ENCODE assay signal across 12 cellular contexts in genomic region chr1:3745590-3746381, GRCh38. TPM values are rescaled to one million over a fixed set of nuclear protein-coding genes. Genes with fewer than 3 reads are reported as not detected.
DNase-seq lines count a peak whose midpoint lies in the region; ATAC-seq and TF ChIP-seq lines count a peak whose summit lies in the region.
"Had no signal": no experiment of that assay in that cellular context is flagged by ENCODE, and none has a peak within 500 bp of the region (broad histone marks: within the 10 kb centered on the region; RNA-seq: fewer than 3 reads in every experiment).

No MANE protein-coding gene starts in this region.

- peak overlapping the region; percentile 76 for H2AK9ac ChIP-seq in IMR-90 (replicated peaks; ENCODE audit: low read depth, low read length, poor library complexity)

- peaks cover 8% of the 10 kb centered on the region; the same call in 1 of the 2 replicates for H3K4me1 ChIP-seq in IMR-90 (ENCODE audit: control insufficient read depth, insufficient read depth, low read length)

- no peak overlapping the region for H2BK20ac ChIP-seq in IMR-90 (ENCODE audit: low read depth, low read length)

- H3K4me3 Mint-ChIP-seq in chondrocyte (ENCODE audit: unreplicated experiment): peak overlapping the region; percentile 70
- peak overlapping the region; percentile 80 for H3K4me3 Mint-ChIP-seq in mesothelial cell of epicardium

- no peaks in the 10 kb centered on the region; the same call in 1 of the 2 replicates for H4K20me1 ChIP-seq in IMR-90 (ENCODE audit: insufficient read depth, low read length)

- no peak for TF ChIP-seq POLR2A in IMR-90 (IDR thresholded peaks at IDR 0.05; ENCODE audit: low read depth, low read length)

- no peak overlapping the region for H3K4ac ChIP-seq in IMR-90 (ENCODE audit: low read depth, low read length)

- H3K27ac Mint-ChIP-seq in chondrocyte (ENCODE audit: unreplicated experiment) (peak overlapping the region; percentile 29), mesothelial cell of epicardium (no peak overlapping the region)

- no peak overlapping the region for H3K14ac ChIP-seq in IMR-90 (replicated peaks; ENCODE audit: low read depth, low read length)

- CTCF ChIA-PET in IMR-90 (lab: Yijun Ruan, JAX): no interaction called here

- H3K27me3 Mint-ChIP-seq in chondrocyte (ENCODE audit: low read depth) (peaks cover 2% of the 10 kb centered on the region), mesothelial cell of epicardium (ENCODE audit: low read depth) (peaks cover 18% of the 10 kb centered on the region)

- H3K9ac ChIP-seq in IMR-90 (ENCODE audit: low read depth, low read length): no peak overlapping the region
- H3K9ac ChIP-seq: KMS-11 had no signal

- H3K18ac ChIP-seq in IMR-90 (ENCODE audit: low read depth, low read length): no peak overlapping the region

- peak overlapping the region; percentile 16; the same call in 1 of the 2 replicates for H2AK5ac ChIP-seq in IMR-90 (ENCODE audit: low read depth, low read length)

- H3K4me1 Mint-ChIP-seq in chondrocyte (ENCODE audit: low read depth) (peaks cover 28% of the 10 kb centered on the region), mesothelial cell of epicardium (peaks cover 28% of the 10 kb centered on the region)

- no peaks in the 10 kb centered on the region for H3K9me3 Mint-ChIP-seq in chondrocyte (ENCODE audit: low read depth)
- H3K9me3 Mint-ChIP-seq in mesothelial cell of epicardium: no peaks in the 10 kb centered on the region

- peak overlapping the region; percentile 82 for H3K4me2 ChIP-seq in IMR-90 (ENCODE audit: low read depth, low read length)
- H3K4me2 ChIP-seq: KMS-11 had no signal

- 88% methylated on average over 15 of the region's 25 CpGs; no CpG with 5 or more reads in 1 of the 2 experiments for WGBS in IMR-90 (ENCODE audit: extremely low coverage in 2 of 2, insufficient read length in 1 of 2), 2 experiments

- peaks cover 7% of the 10 kb centered on the region for H3K27me3 ChIP-seq in IMR-90 (ENCODE audit: control insufficient read depth, insufficient read depth, low read length)

- intact Hi-C loops in IMR-90 (cut with micrococcal nuclease): loop anchor here (2.0 kb wide), 1 partner anchor 27 kb away; the partner anchor contains the start of gene SMIM1

- peak overlapping the region; percentile 93 for H2AFZ ChIP-seq in IMR-90 (replicated peaks; ENCODE audit: low read length, poor library complexity)

- BruUV-seq in IMR-90 (replicated peaks; lab: Mats Ljungman, UMichigan): no TSS peak

- H4K91ac ChIP-seq in IMR-90 (ENCODE audit: insufficient read depth, low read depth, low read length): no peak overlapping the region

- POLR2A ChIA-PET in IMR-90 (lab: Charles Lee; ENCODE audit: unreplicated experiment): no interaction called here

- H3K36me3 Mint-ChIP-seq in chondrocyte (ENCODE audit: low read depth): peaks cover 3% of the 10 kb centered on the region
- H3K36me3 Mint-ChIP-seq in mesothelial cell of epicardium: peaks cover 7% of the 10 kb centered on the region

- ATAC-seq in IMR-90 (ENCODE audit: low read depth): no peak
- no peak for ATAC-seq in HG03439 (IDR thresholded peaks at IDR 0.05; ENCODE audit: unreplicated experiment)
- no peak for ATAC-seq in GM19467 (IDR thresholded peaks at IDR 0.05; ENCODE audit: unreplicated experiment)
- ATAC-seq in HG02798 (IDR thresholded peaks at IDR 0.05; ENCODE audit: poor library complexity, unreplicated experiment): no peak

- peaks cover 20% of the 10 kb centered on the region for H3K36me3 ChIP-seq in IMR-90 (ENCODE audit: control insufficient read depth, insufficient read depth, low read length)

- no peak overlapping the region for H3K27ac ChIP-seq in IMR-90 (ENCODE audit: insufficient read depth, low read length)
- H3K27ac ChIP-seq: KMS-11, neutrophil had no signal

- dilution Hi-C loops in IMR-90 (cut with HindIII; ENCODE audit: low sequenced_read_pairs, unreplicated experiment): no loop called here

- H3K9me1 ChIP-seq in IMR-90 (ENCODE audit: insufficient read depth, low read length): peaks cover 10% of the 10 kb centered on the region; the same call in 1 of the 2 replicates

- H4K8ac ChIP-seq in IMR-90 (ENCODE audit: low read depth in 2 of 2, low read length in 2 of 2): peak overlapping the region in 1 of 2 experiments; percentile 69; a peak in 1 of 4 replicates

- in situ Hi-C loops in IMR-90 (cut with MboI; ENCODE audit: low sequenced_read_pairs): no loop called here

- no peak overlapping the region for H2BK5ac ChIP-seq in IMR-90 (ENCODE audit: low read depth, low read length, poor library complexity, severe bottlenecking)

- no peak overlapping the region for H2BK15ac ChIP-seq in IMR-90 (ENCODE audit: low read depth, low read length)

- H2BK120ac ChIP-seq in IMR-90 (ENCODE audit: low read depth, low read length): no peak overlapping the region

- no peak overlapping the region; the same call in 1 of the 2 replicates for H3K23ac ChIP-seq in IMR-90 (ENCODE audit: low read depth, low read length)

- no peak overlapping the region for H4K5ac ChIP-seq in IMR-90 (ENCODE audit: low read depth, low read length)

- H3K56ac ChIP-seq in IMR-90 (ENCODE audit: extremely low read depth, insufficient read depth, low read length): no peak overlapping the region

- no peak for TF ChIP-seq CTCF in IMR-90 (conservative IDR thresholded peaks at IDR 0.05; ENCODE audit: low read depth, low read length)
- no peak for TF ChIP-seq CTCF in chondrocyte (IDR thresholded peaks at IDR 0.05)
- TF ChIP-seq CTCF in mesothelial cell of epicardium (IDR thresholded peaks at IDR 0.05; ENCODE audit: unreplicated experiment): no peak

- no peak overlapping the region for H3K4me3 ChIP-seq in IMR-90 (ENCODE audit: insufficient read depth, low read depth, low read length)

- H3K9me3 ChIP-seq in IMR-90 (ENCODE audit: control insufficient read depth, insufficient read depth, low read length): no peaks in the 10 kb centered on the region
- H3K9me3 ChIP-seq: neutrophil had no signal

- peaks cover 15 to 27% of the 10 kb centered on the region in 2 experiments for H3K79me1 ChIP-seq in IMR-90 (ENCODE audit: low read depth in 1 of 2, low read length in 2 of 2)

- DNase-seq in Ammon's horn (ENCODE audit: low spot score) (peak; percentile 40), IMR-90 (peak; percentile 5), chondrocyte (ENCODE audit: low spot score) (peak; percentile 92), mesothelial cell of epicardium (ENCODE audit: low spot score in 2 of 2, unreplicated experiment in 2 of 2) (no peak), NCI-H82 (lab: John Stamatoyannopoulos, UW) (no peak)

- no peak for TF ChIP-seq RAD21 in IMR-90 (IDR thresholded peaks at IDR 0.05; ENCODE audit: low read length)

TF ChIP-seq in IMR-90, 13 proteins besides CTCF, POLR2A, EP300 and RAD21:
- TF ChIP-seq ELK1 (IDR thresholded peaks at IDR 0.05; ENCODE audit: borderline replicate concordance, low read depth, low read length) (no peak), BHLHE40 (IDR thresholded peaks at IDR 0.05; ENCODE audit: low read depth, low read length) (no peak), FOS (IDR thresholded peaks at IDR 0.05; ENCODE audit: low read depth, low read length) (no peak), USF2 (IDR thresholded peaks at IDR 0.05; ENCODE audit: low read depth, low read length) (no peak), RCOR1 (IDR thresholded peaks at IDR 0.05; ENCODE audit: insufficient replicate concordance, low read length) (no peak)
TF ChIP-seq in IMR-90: peak in this region for 0.

RNA-seq across cellular contexts. Expression of gene CCDC27, which starts 6.5 kb away (rescaled TPM):
- not detected in 2 replicates for total RNA-seq in IMR-90 (2012; rRNA removed)
- not detected in 2 replicates for polyA plus RNA-seq in IMR-90 (2012; rRNA removed)
- polyA plus RNA-seq in IMR-90 (2012; cell fraction: cytosol; rRNA removed): not detected in 2 replicates
- polyA plus RNA-seq in IMR-90 (2012; cell fraction: nucleus; rRNA removed; ENCODE audit: low replicate concordance): not detected in 2 replicates
- not detected in 3 replicates for total RNA-seq in chondrocyte
- total RNA-seq in mesothelial cell of epicardium: not detected in 3 replicates
- total RNA-seq: bronchial epithelial cell, Daoy had no signal

RNA-seq across cellular contexts. Expression of gene SMIM1, which starts 26.8 kb away (rescaled TPM):
- total RNA-seq in IMR-90 (2012; rRNA removed) (0.90 and 1.9 TPM in 2 replicates), chondrocyte (0.72 to 1.00 TPM in 2 of 3 replicates, not detected in the other), mesothelial cell of epicardium (10.1 to 12.1 TPM (median 11.6 TPM) in 3 replicates)
- 3.4 and 7.6 TPM in 2 replicates for polyA plus RNA-seq in IMR-90 (2012; rRNA removed)
- 2.4 and 11.2 TPM in 2 replicates for polyA plus RNA-seq in IMR-90 (2012; cell fraction: cytosol; rRNA removed)
- polyA plus RNA-seq in IMR-90 (2012; cell fraction: nucleus; rRNA removed; ENCODE audit: low replicate concordance): 1.2 and 5.9 TPM in 2 replicates
- total RNA-seq: bronchial epithelial cell, Daoy had no signal

RNA-seq across cellular contexts. Expression of gene LRRC47, which starts 50.5 kb away (rescaled TPM):
- total RNA-seq in IMR-90 (2012; rRNA removed) (15.2 and 23.1 TPM in 2 replicates), chondrocyte (44.0 to 45.8 TPM (median 45.7 TPM) in 3 replicates), mesothelial cell of epicardium (55.4 to 61.9 TPM (median 55.9 TPM) in 3 replicates)
- 19.2 and 19.7 TPM in 2 replicates for polyA plus RNA-seq in IMR-90 (2012; rRNA removed)
- 18.0 and 18.8 TPM in 2 replicates for polyA plus RNA-seq in IMR-90 (2012; cell fraction: cytosol; rRNA removed)
- 28.6 and 36.5 TPM in 2 replicates for polyA plus RNA-seq in IMR-90 (2012; cell fraction: nucleus; rRNA removed; ENCODE audit: low replicate concordance)

Comparison
In these comparisons a context has a peak if more than half of its experiments do, and no peak if none do; other contexts are left out.
1. DNase-seq: peak in Ammon's horn (single experiment), IMR-90 (single experiment) and chondrocyte (single experiment); none in mesothelial cell of epicardium (0 of 2) and NCI-H82 (single experiment).